ENCODE assay signal across 5 cellular contexts in the genomic region with DNA sequence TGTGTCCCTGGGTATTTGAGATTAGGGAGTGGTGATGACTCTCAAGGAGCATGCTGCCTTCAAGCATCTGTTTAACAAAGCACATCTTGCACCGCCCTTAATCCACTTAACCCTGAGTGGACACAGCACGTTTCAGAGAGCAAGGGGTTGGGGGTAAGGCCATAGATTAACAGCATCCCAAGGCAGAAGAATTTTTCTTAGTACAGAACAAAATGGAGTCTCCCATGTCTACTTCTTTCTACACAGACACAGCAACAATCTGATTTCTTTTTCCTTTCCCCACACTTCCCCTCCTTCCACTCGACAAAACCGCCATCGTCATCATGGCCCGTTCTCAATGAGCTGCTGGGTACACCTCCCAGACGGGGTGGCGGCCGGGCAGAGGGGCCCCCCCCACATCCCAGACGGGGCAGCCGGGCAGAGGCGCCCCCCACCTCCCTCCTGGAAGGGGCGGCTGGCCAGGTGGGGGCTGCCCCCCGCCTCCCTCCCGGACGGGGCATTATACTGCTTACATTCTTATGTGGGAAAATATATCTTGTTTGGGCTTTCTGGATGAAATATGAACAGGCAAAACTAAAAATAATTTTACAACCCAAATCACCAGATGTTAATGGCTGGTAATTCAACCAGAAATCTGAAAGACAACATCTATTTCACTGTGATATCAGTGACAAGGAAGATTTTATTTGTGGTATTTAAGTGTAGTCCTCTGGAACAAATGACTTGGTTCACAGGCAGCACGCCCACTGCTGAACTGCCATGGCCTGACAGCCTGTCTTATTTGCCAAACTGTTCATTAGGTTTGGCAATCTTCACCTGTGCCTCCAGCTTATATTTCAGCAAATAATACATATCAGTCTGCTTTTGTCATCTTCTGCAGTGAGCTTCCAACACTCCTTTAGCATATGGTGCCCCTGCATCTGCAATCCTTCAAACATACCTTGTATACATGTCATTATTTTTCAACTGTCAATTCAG. TPM values are rescaled to one million over a fixed set of nuclear protein-coding genes. Genes with fewer than 3 reads are reported as not detected.
"Had no signal": no experiment of that assay in that cellular context is flagged by ENCODE, and none has a peak within 500 bp of the region (broad histone marks: within the 10 kb centered on the region; RNA-seq: fewer than 3 reads in every experiment).

No MANE protein-coding gene starts in this region.

RNA-seq across cellular contexts. Expression of gene SYNPO2L, which starts 59.6 kb away (rescaled TPM):
- total RNA-seq: dermis blood vessel endothelial cell, frontal cortex, hepatocyte, left colon, natural killer cell had no signal
- polyA plus RNA-seq: hepatocyte had no signal
